16 cellular contexts compared by ENCODE assay signal in the genomic region with DNA sequence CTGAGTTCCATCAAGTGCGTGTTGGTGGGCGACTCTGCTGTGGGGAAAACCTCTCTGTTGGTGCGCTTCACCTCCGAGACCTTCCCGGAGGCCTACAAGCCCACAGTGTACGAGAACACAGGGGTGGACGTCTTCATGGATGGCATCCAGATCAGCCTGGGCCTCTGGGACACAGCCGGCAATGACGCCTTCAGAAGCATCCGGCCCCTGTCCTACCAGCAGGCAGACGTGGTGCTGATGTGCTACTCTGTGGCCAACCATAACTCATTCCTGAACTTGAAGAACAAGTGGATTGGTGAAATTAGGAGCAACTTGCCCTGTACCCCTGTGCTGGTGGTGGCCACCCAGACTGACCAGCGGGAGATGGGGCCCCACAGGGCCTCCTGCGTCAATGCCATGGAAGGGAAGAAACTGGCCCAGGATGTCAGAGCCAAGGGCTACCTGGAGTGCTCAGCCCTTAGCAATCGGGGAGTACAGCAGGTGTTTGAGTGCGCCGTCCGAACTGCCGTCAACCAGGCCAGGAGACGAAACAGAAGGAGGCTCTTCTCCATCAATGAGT.
DNase-seq lines count a peak whose midpoint lies in the region; ATAC-seq lines count a peak whose summit lies in the region.
"Had no signal": no experiment of that assay in that cellular context is flagged by ENCODE, and none has a peak within 500 bp of the region (broad histone marks: within the 10 kb centered on the region; RNA-seq: fewer than 3 reads in every experiment).

No MANE protein-coding gene starts in this region.

- H3K9me3 ChIP-seq in effector memory CD4-positive, alpha-beta T cell (ENCODE audit: control insufficient read depth, low read length) = no peaks in the 10 kb centered on the region
- H3K9me3 ChIP-seq: left ventricle myocardium inferior, ovary, suprapubic skin had no signal

- peak overlapping the region; percentile 68 for H3K27ac ChIP-seq in effector memory CD4-positive, alpha-beta T cell (ENCODE audit: insufficient read depth, low read length, poor library complexity, severe bottlenecking)
- H3K27ac ChIP-seq: left ventricle myocardium inferior, ovary, suprapubic skin had no signal

- H3K4me3 ChIP-seq in effector memory CD4-positive, alpha-beta T cell (ENCODE audit: insufficient read depth, low read depth, low read length, poor library complexity, severe bottlenecking) = no peak overlapping the region
- H3K4me3 ChIP-seq: left ventricle myocardium inferior, ovary, suprapubic skin had no signal

- H3K36me3 ChIP-seq in effector memory CD4-positive, alpha-beta T cell (ENCODE audit: control insufficient read depth, insufficient read depth, low read length) = peaks cover 33% of the 10 kb centered on the region
- H3K36me3 ChIP-seq: left ventricle myocardium inferior, ovary, suprapubic skin had no signal

- peak overlapping the region; percentile 54 for H3K27ac Mint-ChIP-seq in T-helper 2 cell treated with Interferon-gamma antibody and Interleukin-4, amounts not matched to agents 5 μg/mL and 100 μg/mL, for 36 hours
- peak overlapping the region; percentile 83 to 94 for H3K27ac Mint-ChIP-seq in stimulated activated naive CD8-positive, alpha-beta T cell treated with anti-CD3 and anti-CD28 coated beads, Interleukin-15, amount 100 ng/mL, for 72 hours
- H3K27ac Mint-ChIP-seq: HFFc6 had no signal

- H3K27me3 ChIP-seq in effector memory CD4-positive, alpha-beta T cell (replicated peaks; ENCODE audit: control insufficient read depth, insufficient read depth, low read length, poor library complexity, severe bottlenecking) = no peaks in the 10 kb centered on the region
- H3K27me3 ChIP-seq: ovary, suprapubic skin had no signal

- peaks cover 78% of the 10 kb centered on the region for H3K36me3 Mint-ChIP-seq in T-helper 2 cell treated with Interferon-gamma antibody and Interleukin-4, amounts not matched to agents 5 μg/mL and 100 μg/mL, for 36 hours (ENCODE audit: low read depth)

- H3K4me1 Mint-ChIP-seq in T-helper 2 cell treated with Interferon-gamma antibody and Interleukin-4, amounts not matched to agents 5 μg/mL and 100 μg/mL, for 36 hours (ENCODE audit: low read depth) = peaks cover 80% of the 10 kb centered on the region
- peaks cover 93% of the 10 kb centered on the region for H3K4me1 Mint-ChIP-seq in stimulated activated naive CD8-positive, alpha-beta T cell treated with anti-CD3 and anti-CD28 coated beads, Interleukin-15, amount 100 ng/mL, for 72 hours

- peak; percentile 35 for DNase-seq in stimulated activated CD4-positive, alpha-beta T cell treated with anti-CD3 and anti-CD28 coated beads, Interleukin-15, amount 100 ng/mL, for 24 hours
- no peak for DNase-seq in stimulated activated CD4-positive, alpha-beta T cell treated with anti-CD3 and anti-CD28 coated beads, Interleukin-2, amount 100 ng/mL, for 48 hours
- DNase-seq in T-helper 2 cell treated with Interferon-gamma antibody and Interleukin-4, amounts not matched to agents 5 μg/mL and 100 μg/mL, for 36 hours (ENCODE audit: low spot score) = no peak
- no peak for DNase-seq in effector memory CD4-positive, alpha-beta T cell
- DNase-seq in stimulated activated naive CD8-positive, alpha-beta T cell treated with anti-CD3 and anti-CD28 coated beads, Interleukin-15, amount 100 ng/mL, for 72 hours = no peak
- DNase-seq in NCI-H524 (lab: John Stamatoyannopoulos, UW) = no peak
- DNase-seq: activated CD4-positive, CD25-positive, alpha-beta regulatory T cell; effector CD8-positive, alpha-beta T cell; HFFc6; left ventricle myocardium inferior; NCI-H1105; NCI-H526 treated with DMSO at 0.1 percent for 48 hours; ovary had no signal

- no peaks in the 10 kb centered on the region for H3K27me3 Mint-ChIP-seq in T-helper 2 cell treated with Interferon-gamma antibody and Interleukin-4, amounts not matched to agents 5 μg/mL and 100 μg/mL, for 36 hours (ENCODE audit: low read depth)
- H3K27me3 Mint-ChIP-seq in stimulated activated naive CD8-positive, alpha-beta T cell treated with anti-CD3 and anti-CD28 coated beads, Interleukin-15, amount 100 ng/mL, for 72 hours = no peaks in the 10 kb centered on the region

- peaks cover 79% of the 10 kb centered on the region for H3K4me1 ChIP-seq in effector memory CD4-positive, alpha-beta T cell (ENCODE audit: control insufficient read depth, insufficient read depth, low read length, poor library complexity, severe bottlenecking)
- H3K4me1 ChIP-seq: left ventricle myocardium inferior, suprapubic skin had no signal

- peak; percentile 18 for ATAC-seq in stimulated activated naive CD8-positive, alpha-beta T cell treated with anti-CD3 and anti-CD28 coated beads, Interleukin-15, amount 100 ng/mL, for 72 hours
- ATAC-seq in HG03095 (IDR thresholded peaks at IDR 0.05; ENCODE audit: unreplicated experiment) (no peak), HG02870 (IDR thresholded peaks at IDR 0.05; ENCODE audit: unreplicated experiment) (no peak)

- H3K9me3 Mint-ChIP-seq in T-helper 2 cell treated with Interferon-gamma antibody and Interleukin-4, amounts not matched to agents 5 μg/mL and 100 μg/mL, for 36 hours = no peaks in the 10 kb centered on the region
- no peaks in the 10 kb centered on the region for H3K9me3 Mint-ChIP-seq in stimulated activated naive CD8-positive, alpha-beta T cell treated with anti-CD3 and anti-CD28 coated beads, Interleukin-15, amount 100 ng/mL, for 72 hours
- H3K9me3 Mint-ChIP-seq: HFFc6 had no signal

- H3K4me3 Mint-ChIP-seq in T-helper 2 cell treated with Interferon-gamma antibody and Interleukin-4, amounts not matched to agents 5 μg/mL and 100 μg/mL, for 36 hours = peak overlapping the region; percentile 71
- peak overlapping the region; percentile 66 to 82 for H3K4me3 Mint-ChIP-seq in stimulated activated naive CD8-positive, alpha-beta T cell treated with anti-CD3 and anti-CD28 coated beads, Interleukin-15, amount 100 ng/mL, for 72 hours
- H3K4me3 Mint-ChIP-seq: HFFc6 had no signal
